ENCODE assay signal across 1 cellular context in genomic region chr1:85027242-85027983, GRCh38.
TF ChIP-seq lines count a peak whose summit lies in the region.

No MANE protein-coding gene starts in this region.

TF ChIP-seq in HepG2, 621 proteins besides CTCF, POLR2A, EP300 and RAD21:
- TF ChIP-seq ZNF646 (CRISPR knock-in tag; IDR thresholded peaks at IDR 0.05) (no peak), SRSF9 (IDR thresholded peaks at IDR 0.05; ENCODE audit: borderline replicate concordance, insufficient read depth, low read depth, low read length, poor library complexity, severe bottlenecking) (no peak), STAG1 (CRISPR knock-in tag; IDR thresholded peaks at IDR 0.05) (peak; percentile 22; the same call in 1 of the 2 replicates), FOXC1 (CRISPR knock-in tag; IDR thresholded peaks at IDR 0.05; ENCODE audit: borderline replicate concordance) (no peak), UBTF (CRISPR knock-in tag; IDR thresholded peaks at IDR 0.05) (no peak), ZFP62 (CRISPR knock-in tag; IDR thresholded peaks at IDR 0.05) (no peak), ZNF678 (CRISPR knock-in tag; IDR thresholded peaks at IDR 0.05) (no peak)
